11 cellular contexts compared by ENCODE assay signal in the genomic region with DNA sequence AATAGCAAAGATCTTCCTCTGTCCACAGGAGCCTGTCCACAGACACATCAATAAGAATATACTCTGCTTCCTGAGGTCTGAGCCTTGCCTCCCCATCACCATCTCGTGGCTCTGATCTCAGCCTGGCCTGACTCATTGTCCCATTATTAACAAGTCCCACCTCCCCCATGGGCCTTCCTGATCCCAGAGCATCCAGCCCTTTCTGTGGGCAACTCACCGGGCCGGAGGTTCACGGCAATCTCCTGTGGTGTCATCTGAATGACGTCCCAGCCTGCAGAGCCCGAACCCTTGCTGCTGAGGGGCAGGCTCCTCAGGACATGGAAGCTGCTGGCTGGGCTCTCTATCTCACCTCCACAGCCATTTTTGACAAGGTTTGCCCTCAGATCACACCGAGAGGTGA. TPM values are rescaled to one million over a fixed set of nuclear protein-coding genes. Genes with fewer than 3 reads are reported as not detected.
DNase-seq lines count a peak whose midpoint lies in the region; ATAC-seq, FAIRE-seq and TF ChIP-seq lines count a peak whose summit lies in the region.
"Had no signal": no experiment of that assay in that cellular context is flagged by ENCODE, and none has a peak within 500 bp of the region (broad histone marks: within the 10 kb centered on the region; RNA-seq: fewer than 3 reads in every experiment).

No MANE protein-coding gene starts in this region.

- H3K4me3 ChIP-seq in breast epithelium (no peak overlapping the region), kidney (ENCODE audit: low read length in 2 of 2) (no peak overlapping the region), subcutaneous abdominal adipose tissue (ENCODE audit: low read depth in 1 of 5, low read length in 5 of 5) (no peak overlapping the region)

- no peaks in the 10 kb centered on the region for H3K36me3 ChIP-seq in breast epithelium
- peaks cover 0 to 14% of the 10 kb centered on the region in 2 donors for H3K36me3 ChIP-seq in kidney (ENCODE audit: control insufficient read depth in 1 of 2, insufficient read depth in 2 of 2, low read length in 2 of 2)
- peaks cover 4 to 27% (median 10%) of the 10 kb centered on the region in 5 donors for H3K36me3 ChIP-seq in subcutaneous abdominal adipose tissue (ENCODE audit: control insufficient read depth in 5 of 5, insufficient read depth in 5 of 5, low read length in 5 of 5)

- H3K9ac ChIP-seq in kidney (ENCODE audit: low read length in 2 of 2) (no peak overlapping the region), subcutaneous abdominal adipose tissue (ENCODE audit: low read length in 5 of 5) (peak overlapping the region in 1 of 5 donors; percentile 26)

- intact Hi-C loops in breast epithelium (cut with DNase I; ENCODE audit: low total_unique reads) = no loop called here
- intact Hi-C loops in kidney (cut with DNase I) = no loop called here

- H3K27me3 ChIP-seq in breast epithelium = no peaks in the 10 kb centered on the region
- no peaks in the 10 kb centered on the region for H3K27me3 ChIP-seq in subcutaneous abdominal adipose tissue (ENCODE audit: control insufficient read depth in 5 of 5, insufficient read depth in 4 of 5, low read length in 5 of 5)

- DNase-seq in HCEC 1CT = peak; percentile 89
- DNase-seq in breast epithelium (ENCODE audit: low spot score in 2 of 2) = no peak
- no peak for DNase-seq in kidney
- DNase-seq in activated naive CD4-positive, alpha-beta T cell (lab: John Stamatoyannopoulos, UW) = no peak
- no peak for DNase-seq in stimulated activated CD4-positive, alpha-beta T cell treated with anti-CD3 and anti-CD28 coated beads, Interleukin-2, amount 100 ng/mL, for 48 hours
- DNase-seq in activated CD4-positive, alpha-beta T cell treated with anti-CD3 and anti-CD28 coated beads, Interleukin-2, amount 50 U/mL, for 4 hours = no peak
- DNase-seq: activated T-cell treated with anti-CD3 and anti-CD28 coated beads, Interleukin-2, amount 50 U/mL, for 4 hours; KBM-7; NCI-H526 had no signal

- no peaks in the 10 kb centered on the region for H3K4me1 ChIP-seq in breast epithelium
- H3K4me1 ChIP-seq in kidney (ENCODE audit: control insufficient read depth in 1 of 2, insufficient read depth in 1 of 2, low read depth in 1 of 2, low read length in 2 of 2) = peaks cover 11 to 12% of the 10 kb centered on the region in 2 donors
- peaks cover 7 to 43% (median 29%) of the 10 kb centered on the region in 5 donors for H3K4me1 ChIP-seq in subcutaneous abdominal adipose tissue (ENCODE audit: control insufficient read depth in 5 of 5, insufficient read depth in 5 of 5, low read length in 5 of 5)

- TF ChIP-seq POLR2A in breast epithelium (IDR thresholded peaks at IDR 0.05) = no peak

- ATAC-seq in GM18870 (IDR thresholded peaks at IDR 0.05; ENCODE audit: unreplicated experiment) = no peak
- ATAC-seq: activated T-cell treated with anti-CD3 and anti-CD28 coated beads, Interleukin-2, amount 50 U/mL, for 4 hours had no signal

- TF ChIP-seq CTCF in breast epithelium (IDR thresholded peaks at IDR 0.05) (no peak), kidney (IDR thresholded peaks at IDR 0.05; ENCODE audit: borderline replicate concordance, extremely low read depth, insufficient read depth) (no peak)

- FAIRE-seq in kidney (lab: Jason Lieb, UNC) = no peak

- H3K9me3 ChIP-seq in breast epithelium (no peaks in the 10 kb centered on the region), kidney (ENCODE audit: control insufficient read depth in 1 of 2, low read length in 2 of 2) (no peaks in the 10 kb centered on the region), subcutaneous abdominal adipose tissue (ENCODE audit: control insufficient read depth in 5 of 5, low read length in 5 of 5) (no peaks in the 10 kb centered on the region)

- H3K27ac ChIP-seq in breast epithelium (peak overlapping the region; percentile 54 to 74), kidney (ENCODE audit: low read depth in 2 of 2, low read length in 2 of 2) (peak overlapping the region; percentile 36 to 81), subcutaneous abdominal adipose tissue (ENCODE audit: low read depth, low read length) (peak overlapping the region; percentile 86)

RNA-seq across cellular contexts. Expression of a gene that starts 28.1 kb away (rescaled TPM):
- total RNA-seq in breast epithelium = 100 to 1,000 TPM in 2 of 3 donors, 10 to 100 TPM in 1; 80.1 to 286 (median 181) TPM
- 115 TPM for total RNA-seq in kidney
- 115 TPM for polyA plus RNA-seq in kidney (ENCODE audit: insufficient read depth, low read depth, low replicate concordance)
